19 cellular contexts compared by ENCODE assay signal in the genomic region with DNA sequence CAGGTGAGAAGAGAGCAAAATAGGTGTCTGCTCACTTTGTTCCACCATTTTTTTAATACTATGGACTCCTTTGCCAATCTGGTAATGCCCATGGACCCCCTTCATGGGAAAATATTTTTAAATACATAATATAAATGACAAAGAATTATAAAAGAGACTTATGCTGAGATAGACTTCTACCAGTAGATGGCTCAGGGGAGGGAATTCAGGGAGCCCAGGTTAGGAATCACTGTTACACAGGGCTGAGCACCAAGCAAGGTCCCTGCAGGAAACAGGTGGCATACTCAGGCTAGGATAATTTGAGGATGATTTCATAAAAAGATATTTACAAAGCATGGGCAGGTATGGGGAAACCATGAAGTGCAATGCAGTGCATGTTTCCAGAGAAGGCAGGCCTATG.
DNase-seq lines count a peak whose midpoint lies in the region; ATAC-seq, FAIRE-seq and TF ChIP-seq lines count a peak whose summit lies in the region.
"Had no signal": no experiment of that assay in that cellular context is flagged by ENCODE, and none has a peak within 500 bp of the region (broad histone marks: within the 10 kb centered on the region; RNA-seq: fewer than 3 reads in every experiment).

No MANE protein-coding gene starts in this region.

- no peak overlapping the region for H3K4me3 ChIP-seq in breast epithelium
- H3K4me3 ChIP-seq: A549, MG63, Peyer's patch had no signal

- DNase-seq in MCF 10A (ENCODE audit: unreplicated experiment), result no peak
- DNase-seq in breast epithelium (ENCODE audit: low spot score in 2 of 2), result no peak
- peak; percentile 19 for DNase-seq in SW480 (ENCODE audit: low spot score)
- no peak for DNase-seq in left colon
- DNase-seq in pons (ENCODE audit: low spot score), result no peak
- no peak for DNase-seq in H54 (ENCODE audit: insufficient read length, low spot score)
- no peak for DNase-seq in urothelium cell line (ENCODE audit: low spot score)
- DNase-seq: GF-D8, Kasumi-1, MG63, NCI-H1048, NCI-H1436, NCI-H187 treated with DMSO at 0.1 percent for 48 hours, Peyer's patch had no signal

- H3K27me3 Mint-ChIP-seq in MCF 10A (ENCODE audit: insufficient read depth, unreplicated experiment), result no peaks in the 10 kb centered on the region
- H3K27me3 Mint-ChIP-seq: B cell had no signal

- H3K4me1 ChIP-seq in breast epithelium, result no peaks in the 10 kb centered on the region
- H3K4me1 ChIP-seq: A549, Peyer's patch had no signal

- POLR2A ChIA-PET in MCF 10A (lab: Yijun Ruan, JAX), result no interaction called here

- intact Hi-C loops in MCF 10A (cut with micrococcal nuclease), result no loop called here
- intact Hi-C loops in breast epithelium (cut with DNase I; ENCODE audit: low total_unique reads), result no loop called here
- intact Hi-C loops in left colon (cut with DNase I, micrococcal nuclease), result no loop called here

- ATAC-seq in left colon (peak; percentile 69), HG03520 (IDR thresholded peaks at IDR 0.05; ENCODE audit: unreplicated experiment) (no peak)
- ATAC-seq: A549, SK-N-SH treated with all-trans-retinoic acid at 6 μM for 48 hours had no signal

- no peaks in the 10 kb centered on the region for H3K36me3 Mint-ChIP-seq in MCF 10A (ENCODE audit: insufficient read depth, unreplicated experiment)

- H3K27ac Mint-ChIP-seq in MCF 10A (ENCODE audit: low read depth, unreplicated experiment), result no peak overlapping the region
- H3K27ac Mint-ChIP-seq: B cell had no signal

- TF ChIP-seq POLR2A in breast epithelium (IDR thresholded peaks at IDR 0.05), result no peak
- no peak for TF ChIP-seq POLR2A in H54 (IDR thresholded peaks at IDR 0.05; ENCODE audit: low read depth, low read length)

- H3K4me1 Mint-ChIP-seq in MCF 10A (ENCODE audit: insufficient read depth, unreplicated experiment), result peaks cover 7% of the 10 kb centered on the region

- FAIRE-seq in H54 (lab: Jason Lieb, UNC), result no peak
- no peak for FAIRE-seq in urothelium cell line (lab: Jason Lieb, UNC)
- FAIRE-seq: A549, H1 had no signal

- H3K9me3 ChIP-seq in breast epithelium, result no peaks in the 10 kb centered on the region
- H3K9me3 ChIP-seq: A549, MG63, Peyer's patch had no signal

- no peak overlapping the region for H3K27ac ChIP-seq in breast epithelium
- H3K27ac ChIP-seq: A549, Peyer's patch had no signal

- no peaks in the 10 kb centered on the region for H3K36me3 ChIP-seq in breast epithelium
- H3K36me3 ChIP-seq: MG63, Peyer's patch had no signal

- BruUV-seq in MCF 10A (replicated peaks; lab: Mats Ljungman, UMichigan), result no TSS peak

- CTCF ChIA-PET in MCF 10A (lab: Yijun Ruan, JAX), result interaction anchor here (0.6 kb wide), 1 partner anchor 290 kb away, joined by 3 read pairs; no protein-coding TSS in a partner anchor

- TF ChIP-seq CTCF in MCF 10A (IDR thresholded peaks at IDR 0.05; ENCODE audit: unreplicated experiment) (peak; percentile 15), breast epithelium (IDR thresholded peaks at IDR 0.05) (no peak)

- H3K27me3 ChIP-seq in breast epithelium, result no peaks in the 10 kb centered on the region
- H3K27me3 ChIP-seq: MG63, Peyer's patch had no signal

- H3K9me3 Mint-ChIP-seq in MCF 10A (ENCODE audit: unreplicated experiment), result no peaks in the 10 kb centered on the region

- no peak overlapping the region for H3K4me3 Mint-ChIP-seq in MCF 10A (ENCODE audit: unreplicated experiment)
- H3K4me3 Mint-ChIP-seq: B cell had no signal
